13 cellular contexts compared by ENCODE assay signal in the genomic region with DNA sequence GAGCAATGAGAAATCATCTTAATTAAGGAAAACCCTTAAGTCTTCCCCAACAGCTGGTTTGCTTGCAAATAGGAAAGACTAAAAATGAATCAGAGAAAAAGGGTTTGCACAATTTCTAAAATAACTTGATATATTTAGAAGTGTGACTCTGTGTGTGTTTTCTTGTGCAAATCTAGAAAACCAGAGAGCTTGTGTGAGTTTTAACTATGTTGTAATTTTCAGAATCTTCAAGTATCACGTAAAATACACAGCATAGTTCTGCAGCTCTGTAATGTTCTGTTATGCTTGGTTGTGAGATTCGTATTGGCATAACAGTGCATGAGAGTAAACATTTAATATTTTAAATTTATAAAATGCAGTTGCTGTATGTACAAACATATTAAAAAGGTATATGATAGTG.
DNase-seq lines count a peak whose midpoint lies in the region; ATAC-seq and TF ChIP-seq lines count a peak whose summit lies in the region.
"Had no signal": no experiment of that assay in that cellular context is flagged by ENCODE, and none has a peak within 500 bp of the region (broad histone marks: within the 10 kb centered on the region; RNA-seq: fewer than 3 reads in every experiment).

No MANE protein-coding gene starts in this region.

- H3K36me3 ChIP-seq in adipocyte (ENCODE audit: control insufficient read depth, insufficient read depth, low read length, severe bottlenecking) (no peaks in the 10 kb centered on the region), muscle layer of duodenum (ENCODE audit: control insufficient read depth in 1 of 2, insufficient read depth in 2 of 2, low read length in 2 of 2) (no peaks in the 10 kb centered on the region), H7 (replicated peaks; ENCODE audit: control insufficient read depth, insufficient read depth, low read length) (no peaks in the 10 kb centered on the region)
- H3K36me3 ChIP-seq: BE2C had no signal

- no peak for ATAC-seq in WTC11
- ATAC-seq: HCT116 had no signal

- no peaks in the 10 kb centered on the region for H3K27me3 ChIP-seq in adipocyte (replicated peaks; ENCODE audit: control insufficient read depth, insufficient read depth, low read length)
- H3K27me3 ChIP-seq in muscle layer of duodenum (ENCODE audit: low read depth, low read length), result no peaks in the 10 kb centered on the region
- no peaks in the 10 kb centered on the region for H3K27me3 ChIP-seq in H7 (ENCODE audit: control insufficient read depth, insufficient read depth, low read length)
- H3K27me3 ChIP-seq: BE2C had no signal

- CTCF ChIA-PET in WTC11 (lab: Charles Lee), result no interaction called here

- peak overlapping the region; percentile 7 for H3K27ac ChIP-seq in muscle layer of duodenum (ENCODE audit: low read length)
- H3K27ac ChIP-seq: C4-2B had no signal

- H3K27me3 Mint-ChIP-seq in progenitor cell of endocrine pancreas, result no peaks in the 10 kb centered on the region
- H3K27me3 Mint-ChIP-seq in WTC11 (ENCODE audit: low read depth), result peaks cover 25% of the 10 kb centered on the region

- no peaks in the 10 kb centered on the region for H3K36me3 Mint-ChIP-seq in progenitor cell of endocrine pancreas (ENCODE audit: insufficient read depth)
- H3K36me3 Mint-ChIP-seq in WTC11, result no peaks in the 10 kb centered on the region
- H3K36me3 Mint-ChIP-seq: CD4-positive, alpha-beta memory T cell had no signal

- DNase-seq in adipocyte (ENCODE audit: low read depth) (peak; percentile 40), fibroblast of the aortic adventitia (ENCODE audit: low read depth) (peak; percentile 22), progenitor cell of endocrine pancreas (ENCODE audit: low spot score, unreplicated experiment) (no peak), DMS153 treated with DMSO at 0.1 percent for 48 hours (lab: John Stamatoyannopoulos, UW; ENCODE audit: unreplicated experiment) (no peak), H7 (no peak), WTC11 (ENCODE audit: low spot score) (no peak)
- DNase-seq: BE2C; CD4-positive, alpha-beta memory T cell; DMS153; GF-D8 had no signal

- H3K4me3 ChIP-seq in adipocyte (ENCODE audit: low read length) (peak overlapping the region; percentile 1), fibroblast of the aortic adventitia (ENCODE audit: low read depth, low read length) (no peak overlapping the region), muscle layer of duodenum (ENCODE audit: low read depth in 1 of 2, low read length in 2 of 2) (no peak overlapping the region), H7 (ENCODE audit: insufficient read depth, low read depth, low read length) (no peak overlapping the region)

- H3K4me1 ChIP-seq in adipocyte (ENCODE audit: control insufficient read depth, insufficient read depth, low read length) (peaks cover 28% of the 10 kb centered on the region), muscle layer of duodenum (ENCODE audit: control insufficient read depth in 1 of 2, insufficient read depth in 2 of 2, low read length in 2 of 2) (peaks cover 0 to 10% of the 10 kb centered on the region in 2 donors)

- H3K9me3 Mint-ChIP-seq in progenitor cell of endocrine pancreas (ENCODE audit: low read depth), result no peaks in the 10 kb centered on the region
- H3K9me3 Mint-ChIP-seq in WTC11, result no peaks in the 10 kb centered on the region
- H3K9me3 Mint-ChIP-seq: CD4-positive, alpha-beta memory T cell had no signal

- H3K9me3 ChIP-seq in adipocyte (ENCODE audit: control insufficient read depth, low read length) (no peaks in the 10 kb centered on the region), muscle layer of duodenum (ENCODE audit: control insufficient read depth in 1 of 2, low read length in 2 of 2) (no peaks in the 10 kb centered on the region)
- H3K9me3 ChIP-seq: BE2C had no signal

- H3K27ac Mint-ChIP-seq in progenitor cell of endocrine pancreas (no peak overlapping the region), WTC11 (no peak overlapping the region)
- H3K27ac Mint-ChIP-seq: CD4-positive, alpha-beta memory T cell had no signal

- H3K4me1 Mint-ChIP-seq in progenitor cell of endocrine pancreas (ENCODE audit: low read depth) (no peaks in the 10 kb centered on the region), WTC11 (peaks cover 15% of the 10 kb centered on the region)
- H3K4me1 Mint-ChIP-seq: CD4-positive, alpha-beta memory T cell had no signal

- H3K4me3 Mint-ChIP-seq in progenitor cell of endocrine pancreas (ENCODE audit: low read depth), result no peak overlapping the region
- no peak overlapping the region for H3K4me3 Mint-ChIP-seq in WTC11
- H3K4me3 Mint-ChIP-seq: CD4-positive, alpha-beta memory T cell had no signal

- TF ChIP-seq CTCF in fibroblast of the aortic adventitia (IDR thresholded peaks at IDR 0.05; ENCODE audit: insufficient read depth, low read length) (no peak), progenitor cell of endocrine pancreas (IDR thresholded peaks at IDR 0.05; ENCODE audit: unreplicated experiment) (no peak), WTC11 (IDR thresholded peaks at IDR 0.05) (no peak)

- H3K9ac ChIP-seq in adipocyte (ENCODE audit: low read length), result peak overlapping the region; percentile 33

- POLR2A ChIA-PET in WTC11 (lab: Charles Lee), result no interaction called here

TF ChIP-seq in WTC11, 78 proteins besides CTCF, POLR2A, EP300 and RAD21:
- TF ChIP-seq, protein P1, sequence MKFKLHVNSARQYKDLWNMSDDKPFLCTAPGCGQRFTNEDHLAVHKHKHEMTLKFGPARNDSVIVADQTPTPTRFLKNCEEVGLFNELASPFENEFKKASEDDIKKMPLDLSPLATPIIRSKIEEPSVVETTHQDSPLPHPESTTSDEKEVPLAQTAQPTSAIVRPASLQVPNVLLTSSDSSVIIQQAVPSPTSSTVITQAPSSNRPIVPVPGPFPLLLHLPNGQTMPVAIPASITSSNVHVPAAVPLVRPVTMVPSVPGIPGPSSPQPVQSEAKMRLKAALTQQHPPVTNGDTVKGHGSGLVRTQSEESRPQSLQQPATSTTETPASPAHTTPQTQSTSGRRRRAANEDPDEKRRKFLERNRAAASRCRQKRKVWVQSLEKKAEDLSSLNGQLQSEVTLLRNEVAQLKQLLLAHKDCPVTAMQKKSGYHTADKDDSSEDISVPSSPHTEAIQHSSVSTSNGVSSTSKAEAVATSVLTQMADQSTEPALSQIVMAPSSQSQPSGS (CRISPR knock-in tag; IDR thresholded peaks at IDR 0.05; ENCODE audit: borderline replicate concordance, low read depth), result no peak
- TF ChIP-seq ZNF423 (CRISPR knock-in tag; IDR thresholded peaks at IDR 0.05) (no peak), OVOL2 (CRISPR knock-in tag; IDR thresholded peaks at IDR 0.05; ENCODE audit: borderline replicate concordance) (no peak), ZNF219 (CRISPR knock-in tag; IDR thresholded peaks at IDR 0.05; ENCODE audit: borderline replicate concordance) (no peak), RORB (CRISPR knock-in tag; IDR thresholded peaks at IDR 0.05) (no peak), ATF3 (CRISPR knock-in tag; conservative IDR thresholded peaks at IDR 0.05) (no peak), CBFB (CRISPR knock-in tag; IDR thresholded peaks at IDR 0.05; ENCODE audit: low read depth) (no peak), SMAD3 (CRISPR knock-in tag; IDR thresholded peaks at IDR 0.05; ENCODE audit: borderline replicate concordance) (no peak), HMGA2 (CRISPR knock-in tag; IDR thresholded peaks at IDR 0.05) (no peak), E2F4 (CRISPR knock-in tag; IDR thresholded peaks at IDR 0.05; ENCODE audit: borderline replicate concordance, low read depth) (no peak), RELA (CRISPR knock-in tag; IDR thresholded peaks at IDR 0.05; ENCODE audit: borderline replicate concordance) (no peak), MLX (CRISPR knock-in tag; IDR thresholded peaks at IDR 0.05) (no peak)
- TF ChIP-seq, protein P2, sequence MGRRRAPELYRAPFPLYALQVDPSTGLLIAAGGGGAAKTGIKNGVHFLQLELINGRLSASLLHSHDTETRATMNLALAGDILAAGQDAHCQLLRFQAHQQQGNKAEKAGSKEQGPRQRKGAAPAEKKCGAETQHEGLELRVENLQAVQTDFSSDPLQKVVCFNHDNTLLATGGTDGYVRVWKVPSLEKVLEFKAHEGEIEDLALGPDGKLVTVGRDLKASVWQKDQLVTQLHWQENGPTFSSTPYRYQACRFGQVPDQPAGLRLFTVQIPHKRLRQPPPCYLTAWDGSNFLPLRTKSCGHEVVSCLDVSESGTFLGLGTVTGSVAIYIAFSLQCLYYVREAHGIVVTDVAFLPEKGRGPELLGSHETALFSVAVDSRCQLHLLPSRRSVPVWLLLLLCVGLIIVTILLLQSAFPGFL (CRISPR knock-in tag; IDR thresholded peaks at IDR 0.05; ENCODE audit: borderline replicate concordance), result no peak

Comparison
In these comparisons a context has a peak if more than half of its experiments do, and no peak if none do; other contexts are left out.
1. DNase-seq: peak in adipocyte (single experiment) and fibroblast of the aortic adventitia (single experiment); none in progenitor cell of endocrine pancreas (single experiment), DMS153 treated with DMSO at 0.1 percent for 48 hours (single experiment), H7 (single experiment) and WTC11 (single experiment).